Comparison of ENCODE assay signal across 10 cellular contexts in the genomic region with DNA sequence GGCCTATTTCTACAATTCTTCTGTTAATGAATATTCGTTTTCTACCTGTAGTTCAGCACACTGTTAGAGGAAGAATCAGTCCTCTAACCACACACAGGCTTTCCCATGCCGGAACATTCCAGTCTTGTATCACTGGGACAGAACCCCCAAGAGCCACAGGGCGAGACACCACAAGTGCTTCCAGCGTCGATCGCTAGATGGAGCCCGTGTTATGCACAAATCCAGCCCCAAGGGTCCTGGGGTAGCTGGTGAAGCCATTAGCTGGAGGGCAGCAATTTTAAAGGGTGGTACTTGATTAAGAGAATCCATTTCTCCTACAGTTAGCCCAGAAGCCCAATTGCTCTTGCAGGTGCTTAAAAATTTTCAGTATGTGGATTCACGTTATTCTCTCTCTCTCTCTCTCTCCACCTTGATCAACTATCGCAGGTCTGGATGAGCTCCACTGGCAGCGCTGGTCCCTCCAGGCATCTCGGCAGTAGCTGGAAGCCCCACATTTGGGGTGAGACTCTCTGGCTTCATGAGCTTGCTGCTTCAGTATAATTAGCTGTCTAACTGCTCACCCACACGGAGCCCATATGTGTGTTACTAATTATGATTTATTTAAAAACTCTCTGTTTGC.
DNase-seq lines count a peak whose midpoint lies in the region; ATAC-seq and TF ChIP-seq lines count a peak whose summit lies in the region.
"Had no signal": no experiment of that assay in that cellular context is flagged by ENCODE, and none has a peak within 500 bp of the region (broad histone marks: within the 10 kb centered on the region; RNA-seq: fewer than 3 reads in every experiment).

No MANE protein-coding gene starts in this region.

- dilution Hi-C loops in IMR-90 (cut with HindIII; ENCODE audit: low sequenced_read_pairs, unreplicated experiment): no loop called here

- no peak overlapping the region for H3K27ac ChIP-seq in IMR-90 (ENCODE audit: insufficient read depth, low read length)
- H3K27ac ChIP-seq: BLaER1 treated with 17β-estradiol and CSF1 and Interleukin-3, amounts not matched to agents 10 nM and 100 nM had no signal

- peak; percentile 89 for TF ChIP-seq CTCF in IMR-90 (conservative IDR thresholded peaks at IDR 0.05; ENCODE audit: low read depth, low read length)
- peak; percentile 96 for TF ChIP-seq CTCF in neural crest cell (conservative IDR thresholded peaks at IDR 0.05)

- H3K56ac ChIP-seq in IMR-90 (ENCODE audit: extremely low read depth, insufficient read depth, low read length): no peak overlapping the region

- H2AFZ ChIP-seq in IMR-90 (replicated peaks; ENCODE audit: low read length, poor library complexity): no peak overlapping the region

- DNase-seq in NCI-H2029 (lab: John Stamatoyannopoulos, UW): peak; percentile 26
- no peak for DNase-seq in NCI-H2029 treated with DMSO at 0.1 percent for 48 hours (lab: John Stamatoyannopoulos, UW)
- peak; percentile 70 for DNase-seq in IMR-90
- peak; percentile 21 for DNase-seq in SK-N-DZ (ENCODE audit: low spot score)
- peak; percentile 19 to 54 for DNase-seq in erythroblast (lab: John Stamatoyannopoulos, UW)
- DNase-seq in neural crest cell (ENCODE audit: low read depth, low spot score): peak; percentile 82
- no peak for DNase-seq in naive thymus-derived CD8-positive, alpha-beta T cell

- H3K4me1 Mint-ChIP-seq in neural crest cell: peaks cover 13% of the 10 kb centered on the region
- no peaks in the 10 kb centered on the region for H3K4me1 Mint-ChIP-seq in naive thymus-derived CD8-positive, alpha-beta T cell
- H3K4me1 Mint-ChIP-seq: central memory CD8-positive, alpha-beta T cell had no signal

- POLR2A ChIA-PET in IMR-90 (lab: Charles Lee; ENCODE audit: unreplicated experiment): no interaction called here
- POLR2A ChIA-PET in naive thymus-derived CD8-positive, alpha-beta T cell (lab: Charles Lee): no interaction called here

- no peaks in the 10 kb centered on the region for H3K9me3 Mint-ChIP-seq in neural crest cell
- H3K9me3 Mint-ChIP-seq in naive thymus-derived CD8-positive, alpha-beta T cell: no peaks in the 10 kb centered on the region

- no peak overlapping the region for H4K5ac ChIP-seq in IMR-90 (ENCODE audit: low read depth, low read length)

- CTCF ChIA-PET in IMR-90 (lab: Yijun Ruan, JAX): interaction anchor here (0.6 to 3.5 kb wide), 20 partner anchors 9 to 835 kb away, joined by 3 to 30 read pairs (median 3); no protein-coding TSS in a partner anchor

- no peaks in the 10 kb centered on the region for H3K36me3 ChIP-seq in IMR-90 (ENCODE audit: control insufficient read depth, insufficient read depth, low read length)
- H3K36me3 ChIP-seq: BLaER1 treated with 17β-estradiol and CSF1 and Interleukin-3, amounts not matched to agents 10 nM and 100 nM had no signal

- intact Hi-C loops in IMR-90 (cut with micrococcal nuclease): loop anchor here (1.0 to 10.0 kb wide), 5 partner anchors 141 to 610 kb away; no protein-coding TSS in a partner anchor

- H3K4me3 Mint-ChIP-seq in neural crest cell: no peak overlapping the region
- no peak overlapping the region for H3K4me3 Mint-ChIP-seq in naive thymus-derived CD8-positive, alpha-beta T cell
- H3K4me3 Mint-ChIP-seq: central memory CD8-positive, alpha-beta T cell had no signal

- H2BK15ac ChIP-seq in IMR-90 (ENCODE audit: low read depth, low read length): no peak overlapping the region

- no peaks in the 10 kb centered on the region for H3K27me3 Mint-ChIP-seq in neural crest cell (ENCODE audit: low read depth)
- H3K27me3 Mint-ChIP-seq in naive thymus-derived CD8-positive, alpha-beta T cell: peaks cover 5 to 42% (median 20%) of the 10 kb centered on the region in 5 donors

- H3K36me3 Mint-ChIP-seq in neural crest cell (ENCODE audit: low read depth): no peaks in the 10 kb centered on the region
- no peaks in the 10 kb centered on the region for H3K36me3 Mint-ChIP-seq in naive thymus-derived CD8-positive, alpha-beta T cell

- no peaks in the 10 kb centered on the region for H3K79me1 ChIP-seq in IMR-90 (ENCODE audit: low read depth in 1 of 2, low read length in 2 of 2)

- H3K27me3 ChIP-seq in IMR-90 (ENCODE audit: control insufficient read depth, insufficient read depth, low read length): peaks cover 2% of the 10 kb centered on the region
- H3K27me3 ChIP-seq: BLaER1 treated with 17β-estradiol and CSF1 and Interleukin-3, amounts not matched to agents 10 nM and 100 nM had no signal

- no peak overlapping the region for H4K91ac ChIP-seq in IMR-90 (ENCODE audit: insufficient read depth, low read depth, low read length)

- in situ Hi-C loops in IMR-90 (cut with MboI; ENCODE audit: low sequenced_read_pairs): loop anchor here (10.0 to 25.0 kb wide), 3 partner anchors 150 to 610 kb away; no protein-coding TSS in a partner anchor

- ATAC-seq in GM19452 (IDR thresholded peaks at IDR 0.05; ENCODE audit: unreplicated experiment): peak; percentile 81
- ATAC-seq in IMR-90 (ENCODE audit: low read depth): peak; percentile 99
- ATAC-seq in naive thymus-derived CD8-positive, alpha-beta T cell: no peak

- H2AK5ac ChIP-seq in IMR-90 (ENCODE audit: low read depth, low read length): no peak overlapping the region

- H4K8ac ChIP-seq in IMR-90 (ENCODE audit: low read depth in 2 of 2, low read length in 2 of 2): no peak overlapping the region

- H4K20me1 ChIP-seq in IMR-90 (ENCODE audit: insufficient read depth, low read length): no peaks in the 10 kb centered on the region
- H4K20me1 ChIP-seq: BLaER1 treated with 17β-estradiol and CSF1 and Interleukin-3, amounts not matched to agents 10 nM and 100 nM had no signal

- H3K4me1 ChIP-seq in IMR-90 (ENCODE audit: control insufficient read depth, insufficient read depth, low read length): no peaks in the 10 kb centered on the region
- H3K4me1 ChIP-seq: BLaER1 treated with 17β-estradiol and CSF1 and Interleukin-3, amounts not matched to agents 10 nM and 100 nM had no signal

- no peak overlapping the region for H2BK5ac ChIP-seq in IMR-90 (ENCODE audit: low read depth, low read length, poor library complexity, severe bottlenecking)

- no peak overlapping the region for H2AK9ac ChIP-seq in IMR-90 (replicated peaks; ENCODE audit: low read depth, low read length, poor library complexity)

- no peaks in the 10 kb centered on the region for H3K9me1 ChIP-seq in IMR-90 (ENCODE audit: insufficient read depth, low read length)

- H2BK120ac ChIP-seq in IMR-90 (ENCODE audit: low read depth, low read length): 0 out of 2 replicates have a peak overlapping the region, but pooled peaks have one; percentile 53

- no peak overlapping the region for H3K18ac ChIP-seq in IMR-90 (ENCODE audit: low read depth, low read length)

- no CpG with 5 or more reads among the region's 12 CpGs for WGBS in IMR-90 (ENCODE audit: extremely low coverage in 2 of 2, insufficient read length in 1 of 2), 2 experiments

- BruUV-seq in IMR-90 (replicated peaks; lab: Mats Ljungman, UMichigan): no TSS peak

- peak; percentile 96 for TF ChIP-seq RAD21 in IMR-90 (IDR thresholded peaks at IDR 0.05; ENCODE audit: low read length)

- no peak overlapping the region for H3K27ac Mint-ChIP-seq in neural crest cell (ENCODE audit: unreplicated experiment)
- H3K27ac Mint-ChIP-seq in naive thymus-derived CD8-positive, alpha-beta T cell: no peak overlapping the region

- no peak overlapping the region for H3K14ac ChIP-seq in IMR-90 (replicated peaks; ENCODE audit: low read depth, low read length)

- no peak overlapping the region for H2BK20ac ChIP-seq in IMR-90 (ENCODE audit: low read depth, low read length)

- TF ChIP-seq POLR2A in IMR-90 (IDR thresholded peaks at IDR 0.05; ENCODE audit: low read depth, low read length): no peak
- TF ChIP-seq POLR2A in erythroblast (IDR thresholded peaks at IDR 0.05; ENCODE audit: low read length): no peak

- H3K23ac ChIP-seq in IMR-90 (ENCODE audit: low read depth, low read length): no peak overlapping the region

- no peak overlapping the region for H3K9ac ChIP-seq in IMR-90 (ENCODE audit: low read depth, low read length)
- H3K9ac ChIP-seq: BLaER1 treated with 17β-estradiol and CSF1 and Interleukin-3, amounts not matched to agents 10 nM and 100 nM had no signal

- no peak overlapping the region for H3K4me2 ChIP-seq in IMR-90 (ENCODE audit: low read depth, low read length)
- H3K4me2 ChIP-seq: BLaER1 treated with 17β-estradiol and CSF1 and Interleukin-3, amounts not matched to agents 10 nM and 100 nM had no signal

- no peaks in the 10 kb centered on the region for H3K9me3 ChIP-seq in IMR-90 (ENCODE audit: control insufficient read depth, insufficient read depth, low read length)
- H3K9me3 ChIP-seq: BLaER1 treated with 17β-estradiol and CSF1 and Interleukin-3, amounts not matched to agents 10 nM and 100 nM had no signal

- no peak overlapping the region for H3K4me3 ChIP-seq in IMR-90 (ENCODE audit: insufficient read depth, low read depth, low read length)
- H3K4me3 ChIP-seq: BLaER1 treated with 17β-estradiol and CSF1 and Interleukin-3, amounts not matched to agents 10 nM and 100 nM had no signal

- no peak overlapping the region for H3K4ac ChIP-seq in IMR-90 (ENCODE audit: low read depth, low read length)

TF ChIP-seq in IMR-90, 13 proteins besides CTCF, POLR2A, EP300 and RAD21:
- TF ChIP-seq MXI1 (IDR thresholded peaks at IDR 0.05; ENCODE audit: borderline replicate concordance, low read depth, low read length) (no peak), FOS (IDR thresholded peaks at IDR 0.05; ENCODE audit: low read depth, low read length) (no peak), NFE2L2 (IDR thresholded peaks at IDR 0.05; ENCODE audit: low read depth, low read length) (no peak), MAZ (IDR thresholded peaks at IDR 0.05; ENCODE audit: borderline replicate concordance, low read depth, low read length) (peak; percentile 36; the same call in 1 of the 2 replicates), RCOR1 (IDR thresholded peaks at IDR 0.05; ENCODE audit: insufficient replicate concordance, low read length) (no peak), SMC3 (IDR thresholded peaks at IDR 0.05; ENCODE audit: low read depth, low read length) (peak; percentile 89), CEBPB (IDR thresholded peaks at IDR 0.05; ENCODE audit: low read depth, low read length) (no peak), BHLHE40 (IDR thresholded peaks at IDR 0.05; ENCODE audit: low read depth, low read length) (no peak)

Comparison
In these comparisons a context has a peak if more than half of its experiments do, and no peak if none do; other contexts are left out.
1. DNase-seq: peak in NCI-H2029 (single experiment), IMR-90 (single experiment), SK-N-DZ (single experiment), erythroblast (2 of 2) and neural crest cell (single experiment); none in NCI-H2029 treated with DMSO at 0.1 percent for 48 hours (single experiment) and naive thymus-derived CD8-positive, alpha-beta T cell (0 of 10).
2. ATAC-seq: peak in GM19452 (single experiment) and IMR-90 (single experiment); none in naive thymus-derived CD8-positive, alpha-beta T cell (0 of 2).